Comparison of ENCODE assay signal across 21 cellular contexts in genomic region chr6:91691449-91691848, GRCh38.
"Had no signal": no experiment of that assay in that cellular context is flagged by ENCODE, and none has a peak within 500 bp of the region (broad histone marks: within the 10 kb centered on the region; RNA-seq: fewer than 3 reads in every experiment).

No MANE protein-coding gene starts in this region.

- H3K9me3 ChIP-seq: heart right ventricle, pancreas, prostate gland, stomach, thoracic aorta, transverse colon had no signal

- H3K27ac ChIP-seq: coronary artery, heart right ventricle, pancreas, prostate gland, skin epidermis, stomach, thoracic aorta, transverse colon had no signal

- ATAC-seq: heart right ventricle; left lobe of liver; natural killer cell treated with Interleukin-12 subunit alpha and Interleukin-12 subunit beta and Interleukin-15 and Interleukin-18, amount 100 ng/mL, for 72 hours; pancreas; sciatic nerve; stimulated activated naive B cell treated with anti-CD40 and anti-IgM and Interleukin-4, amounts not matched to agents 10 μg/mL and 1 μg/mL and 100 μg/mL, for 72 hours had no signal

- H3K27me3 ChIP-seq: heart right ventricle, pancreas, stomach, transverse colon had no signal

- DNase-seq: caudate nucleus; effector CD4-positive, alpha-beta T cell; endodermal cell; heart right ventricle; hypothalamus; mammary epithelial cell; occipital lobe; pancreas; stimulated activated CD4-positive, alpha-beta T cell treated with anti-CD3 and anti-CD28 coated beads, Interleukin-2, amount 100 ng/mL, for 24 hours; stimulated activated CD4-positive, alpha-beta T cell treated with anti-CD3 and anti-CD28 coated beads, Interleukin-4, amount 100 ng/mL, for 4 hours; stimulated activated naive B cell treated with anti-CD40 and anti-IgM and Interleukin-4, amounts not matched to agents 10 μg/mL and 1 μg/mL and 100 μg/mL, for 72 hours; stomach; substantia nigra; transverse colon had no signal

- H3K4me1 ChIP-seq: heart right ventricle, pancreas, prostate gland, stomach, transverse colon had no signal

- H3K36me3 ChIP-seq: heart right ventricle, pancreas, prostate gland, stomach, thoracic aorta, transverse colon had no signal

- H3K4me3 ChIP-seq: coronary artery, heart right ventricle, pancreas, prostate gland, skin epidermis, stomach, thoracic aorta, transverse colon had no signal
